35 cellular contexts compared by ENCODE assay signal in genomic region chr2:24204505-24204904, GRCh38. TPM values are rescaled to one million over a fixed set of nuclear protein-coding genes. Genes with fewer than 3 reads are reported as not detected.
"Had no signal": no experiment of that assay in that cellular context is flagged by ENCODE, and none has a peak within 500 bp of the region (broad histone marks: within the 10 kb centered on the region; RNA-seq: fewer than 3 reads in every experiment).

No MANE protein-coding gene starts in this region.

- H3K27me3 Mint-ChIP-seq: activated B cell treated with CpG ODN at 0.5 μM for 24 hours; activated CD4-positive, alpha-beta memory T cell treated with anti-CD3 and anti-CD28 coated beads for 36 hours; activated CD4-positive, alpha-beta T cell treated with anti-CD3 and anti-CD28 coated beads, Interleukin-2, amount 10 ng/mL, durations not matched to agents 7 days and 5 days; activated CD8-positive, alpha-beta T cell treated with anti-CD3 and anti-CD28 coated beads for 36 hours; activated naive CD8-positive, alpha-beta T cell treated with anti-CD3 and anti-CD28 coated beads for 36 hours; activated T-helper 17 cell treated with anti-CD3 and anti-CD28 coated beads, Interleukin-2, amount 50 U/mL, for 72 hours had no signal

- H3K4me1 ChIP-seq: adrenal gland, body of pancreas, breast epithelium had no signal

- DNase-seq: activated B cell treated with CpG ODN at 0.5 μM for 24 hours; activated CD4-positive, alpha-beta memory T cell treated with anti-CD3 and anti-CD28 coated beads for 36 hours; activated CD4-positive, alpha-beta T cell treated with anti-CD3 and anti-CD28 coated beads for 4 hours; activated CD4-positive, alpha-beta T cell treated with anti-CD3 and anti-CD28 coated beads, Interleukin-2, amount 10 ng/mL, durations not matched to agents 7 days and 5 days; activated CD4-positive, CD25-positive, alpha-beta regulatory T cell treated with anti-CD3 and anti-CD28 coated beads, Interleukin-2, amount 50 U/mL, for 72 hours; activated CD8-positive, alpha-beta memory T cell treated with anti-CD3 and anti-CD28 coated beads, Interleukin-2, amount 50 U/mL, for 4 hours; activated CD8-positive, alpha-beta T cell treated with anti-CD3 and anti-CD28 coated beads for 36 hours; activated effector memory CD4-positive, alpha-beta T cell treated with anti-CD3 and anti-CD28 coated beads, Interleukin-2, amount 50 U/mL, for 16 hours; activated gamma-delta T cell treated with Interleukin-2 at 50 U/mL for 16 hours; activated naive CD4-positive, alpha-beta T cell; activated naive CD4-positive, alpha-beta T cell treated with anti-CD3 and anti-CD28 coated beads for 36 hours; activated naive CD4-positive, alpha-beta T cell treated with anti-CD3 and anti-CD28 coated beads, Interleukin-2, amount 50 U/mL, for 16 hours; activated naive CD8-positive, alpha-beta T cell treated with anti-CD3 and anti-CD28 coated beads for 36 hours; activated T-cell treated with anti-CD3 and anti-CD28 coated beads for 4 hours; activated T-cell treated with anti-CD3 and anti-CD28 coated beads, Interleukin-2, amount 50 U/mL, for 1 hour; activated T-cell treated with anti-CD3 and anti-CD28 coated beads, Interleukin-2, amount 50 U/mL, for 4 hours; activated T-cell treated with anti-CD3 and anti-CD28 coated beads, Interleukin-2, amount 50 U/mL, for 72 hours; amniotic stem cell; aorta; body of pancreas; brain microvascular endothelial cell; central memory CD4-positive, alpha-beta T cell; SW 1271; T-helper 1 cell; T1000 had no signal

- ATAC-seq: activated CD8-positive, alpha-beta T cell treated with anti-CD3 and anti-CD28 coated beads for 36 hours; activated naive CD4-positive, alpha-beta T cell treated with anti-CD3 and anti-CD28 coated beads, Interleukin-2, amount 50 U/mL, for 72 hours; activated T-cell treated with anti-CD3 and anti-CD28 coated beads, Interleukin-2, amount 50 U/mL, for 4 hours; activated T-cell treated with anti-CD3 and anti-CD28 coated beads, Interleukin-2, amount 50 U/mL, for 72 hours; activated T-helper 17 cell treated with anti-CD3 and anti-CD28 coated beads, Interleukin-2, amount 50 U/mL, for 72 hours; body of pancreas had no signal

- H3K27me3 ChIP-seq: adrenal gland, body of pancreas, brain microvascular endothelial cell, breast epithelium had no signal

- H3K4me3 ChIP-seq: adrenal gland, body of pancreas, breast epithelium had no signal

- H3K4me1 Mint-ChIP-seq: activated B cell treated with CpG ODN at 0.5 μM for 24 hours; activated CD4-positive, alpha-beta T cell treated with anti-CD3 and anti-CD28 coated beads, Interleukin-2, amount 10 ng/mL, durations not matched to agents 7 days and 5 days; activated naive CD8-positive, alpha-beta T cell treated with anti-CD3 and anti-CD28 coated beads for 36 hours; activated T-helper 17 cell treated with anti-CD3 and anti-CD28 coated beads, Interleukin-2, amount 50 U/mL, for 72 hours had no signal

- H3K4me3 Mint-ChIP-seq: activated B cell treated with CpG ODN at 0.5 μM for 24 hours; activated CD4-positive, alpha-beta memory T cell treated with anti-CD3 and anti-CD28 coated beads for 36 hours; activated CD4-positive, alpha-beta T cell treated with anti-CD3 and anti-CD28 coated beads, Interleukin-2, amount 10 ng/mL, durations not matched to agents 7 days and 5 days; activated CD8-positive, alpha-beta T cell treated with anti-CD3 and anti-CD28 coated beads for 36 hours; activated naive CD4-positive, alpha-beta T cell treated with anti-CD3 and anti-CD28 coated beads for 36 hours; activated naive CD8-positive, alpha-beta T cell treated with anti-CD3 and anti-CD28 coated beads for 36 hours; activated T-cell treated with anti-CD3 and anti-CD28 coated beads, Interleukin-2, amount 50 U/mL, for 4 hours; activated T-cell treated with anti-CD3 and anti-CD28 coated beads, Interleukin-2, amount 50 U/mL, for 72 hours; activated T-helper 1 cell treated with anti-CD3 and anti-CD28 coated beads, Interleukin-12 subunit alpha, Interleukin-12 subunit beta, Interleukin-2, Interleukin-4 antibody, amounts not matched to agents 30 ng/mL and 10 ng/mL and 1 ng/mL, durations not matched to agents 14 hours and 24 hours and 36 hours; activated T-helper 17 cell treated with anti-CD3 and anti-CD28 coated beads, Interleukin-2, amount 50 U/mL, for 72 hours; T-helper 1 cell treated with Interleukin-12 subunit alpha and Interleukin-12 subunit beta and Interleukin-4 antibody, amounts not matched to agents 30 μg/mL and 1 μg/mL, for 36 hours had no signal

- H3K9me3 ChIP-seq: adrenal gland, body of pancreas, breast epithelium had no signal

- H3K27ac ChIP-seq: adrenal gland, body of pancreas, brain microvascular endothelial cell, breast epithelium, VCaP had no signal

- H3K36me3 ChIP-seq: brain microvascular endothelial cell had no signal

- H3K27ac Mint-ChIP-seq: activated B cell treated with CpG ODN at 0.5 μM for 24 hours; activated CD4-positive, alpha-beta memory T cell treated with anti-CD3 and anti-CD28 coated beads for 36 hours; activated CD4-positive, alpha-beta T cell treated with anti-CD3 and anti-CD28 coated beads, Interleukin-2, amount 10 ng/mL, durations not matched to agents 7 days and 5 days; activated CD8-positive, alpha-beta T cell treated with anti-CD3 and anti-CD28 coated beads for 36 hours; activated naive CD4-positive, alpha-beta T cell treated with anti-CD3 and anti-CD28 coated beads for 36 hours; activated naive CD8-positive, alpha-beta T cell treated with anti-CD3 and anti-CD28 coated beads for 36 hours; activated T-cell treated with anti-CD3 and anti-CD28 coated beads, Interleukin-2, amount 50 U/mL, for 72 hours; activated T-helper 1 cell treated with anti-CD3 and anti-CD28 coated beads, Interleukin-12 subunit alpha, Interleukin-12 subunit beta, Interleukin-2, Interleukin-4 antibody, amounts not matched to agents 30 ng/mL and 10 ng/mL and 1 ng/mL, durations not matched to agents 14 hours and 24 hours and 36 hours; activated T-helper 17 cell treated with anti-CD3 and anti-CD28 coated beads, Interleukin-2, amount 50 U/mL, for 72 hours; T-helper 1 cell treated with Interleukin-12 subunit alpha and Interleukin-12 subunit beta and Interleukin-4 antibody, amounts not matched to agents 30 μg/mL and 1 μg/mL, for 36 hours had no signal

RNA-seq across cellular contexts. Expression of gene FAM228A, which starts 29.7 kb away (rescaled TPM):
- total RNA-seq: activated B cell treated with CpG ODN at 0.5 μM for 24 hours; activated CD8-positive, alpha-beta memory T cell treated with anti-CD3 and anti-CD28 coated beads for 36 hours; activated CD8-positive, alpha-beta T cell treated with anti-CD3 and anti-CD28 coated beads for 36 hours; activated naive CD8-positive, alpha-beta T cell treated with anti-CD3 and anti-CD28 coated beads for 36 hours; activated T-cell treated with anti-CD3 and anti-CD28 coated beads, Interleukin-2, amount 50 U/mL, for 4 hours; activated T-helper 1 cell treated with anti-CD3 and anti-CD28 coated beads, Interleukin-12 subunit alpha, Interleukin-12 subunit beta, Interleukin-2, Interleukin-4 antibody, amounts not matched to agents 30 ng/mL and 10 ng/mL and 1 ng/mL, durations not matched to agents 14 hours and 24 hours and 36 hours; astrocyte; body of pancreas; T-helper 2 cell treated with Interferon-gamma antibody and Interleukin-4, amounts not matched to agents 100 ng/mL and 5 ng/mL, for 36 hours had no signal
